ENCODE assay signal across 8 cellular contexts in the genomic region with DNA sequence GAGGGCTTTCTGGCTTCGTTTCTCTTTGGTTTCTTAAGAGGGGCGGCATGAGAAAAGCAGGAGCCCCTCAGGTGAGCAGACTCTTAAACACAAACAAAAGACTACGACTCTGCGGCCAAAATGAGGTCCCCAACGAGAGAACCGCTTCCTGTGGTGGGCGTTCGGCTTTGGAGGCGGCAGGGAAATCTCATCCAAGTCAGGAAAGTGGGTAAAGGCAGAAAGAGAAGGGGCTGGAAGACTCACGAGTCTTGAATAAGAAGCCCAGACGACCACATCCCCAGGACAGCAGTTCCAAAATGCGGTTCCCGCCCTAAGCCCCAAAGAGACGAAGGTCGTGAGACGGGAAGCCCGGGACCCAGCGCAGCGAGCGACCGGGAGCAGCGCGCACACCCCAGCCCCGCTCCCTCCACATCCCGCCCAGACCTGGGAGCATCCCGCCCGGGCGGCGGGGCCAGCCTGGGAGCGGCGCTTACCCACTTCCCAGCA. TPM values are rescaled to one million over a fixed set of nuclear protein-coding genes. Genes with fewer than 3 reads are reported as not detected.
DNase-seq lines count a peak whose midpoint lies in the region; ATAC-seq and TF ChIP-seq lines count a peak whose summit lies in the region.

No MANE protein-coding gene starts in this region.

- no peak for TF ChIP-seq CTCF in Peyer's patch (IDR thresholded peaks at IDR 0.05)
- no peak for TF ChIP-seq CTCF in mucosa of descending colon (IDR thresholded peaks at IDR 0.05)

- H3K4me3 ChIP-seq in BLaER1 treated with 17β-estradiol and CSF1 and Interleukin-3, amounts not matched to agents 10 nM and 100 nM: peak overlapping the region; percentile 82 to 97 (median 89)
- H3K4me3 ChIP-seq in Peyer's patch (peak overlapping the region; percentile 75 to 97 (median 92)), mucosa of descending colon (peak overlapping the region; percentile 79)

- no peak for TF ChIP-seq POLR2A in Peyer's patch (IDR thresholded peaks at IDR 0.05)

- peak; percentile 2 for ATAC-seq in GM21529 (IDR thresholded peaks at IDR 0.05; ENCODE audit: unreplicated experiment)
- peak; percentile 18 for ATAC-seq in central memory CD8-positive, alpha-beta T cell (replicated peaks; ENCODE audit: extremely low read depth, poor library complexity, severe bottlenecking)
- ATAC-seq in mucosa of descending colon: no peak
- no peak for ATAC-seq in GM18861 (IDR thresholded peaks at IDR 0.05; ENCODE audit: unreplicated experiment)

- H3K36me3 ChIP-seq in BLaER1 treated with 17β-estradiol and CSF1 and Interleukin-3, amounts not matched to agents 10 nM and 100 nM: peaks cover 7 to 19% (median 15%) of the 10 kb centered on the region in 11 experiments; a peak in 17 of 22 replicates
- H3K36me3 ChIP-seq in Peyer's patch (peaks cover 0 to 1% (median 0%) of the 10 kb centered on the region in 3 donors), mucosa of descending colon (ENCODE audit: low read depth) (no peaks in the 10 kb centered on the region)

- no peaks in the 10 kb centered on the region for H3K27me3 ChIP-seq in BLaER1 treated with 17β-estradiol and CSF1 and Interleukin-3, amounts not matched to agents 10 nM and 100 nM
- no peaks in the 10 kb centered on the region for H3K27me3 ChIP-seq in Peyer's patch

- H3K4me2 ChIP-seq in BLaER1 treated with 17β-estradiol and CSF1 and Interleukin-3, amounts not matched to agents 10 nM and 100 nM: peak overlapping the region; percentile 82 to 99 (median 93)

- no peaks in the 10 kb centered on the region for H3K27me3 Mint-ChIP-seq in central memory CD8-positive, alpha-beta T cell

- peak overlapping the region; percentile 69 to 89 (median 81) for H3K27ac ChIP-seq in BLaER1 treated with 17β-estradiol and CSF1 and Interleukin-3, amounts not matched to agents 10 nM and 100 nM
- H3K27ac ChIP-seq in Peyer's patch (peak overlapping the region; percentile 90 to 95 (median 93)), substantia nigra (ENCODE audit: low read depth, low read length, poor library complexity, severe bottlenecking) (peak overlapping the region; percentile 92)

- H3K9me3 ChIP-seq in BLaER1 treated with 17β-estradiol and CSF1 and Interleukin-3, amounts not matched to agents 10 nM and 100 nM (replicated peaks in 1 of 11): peaks cover 17 to 20% (median 19%) of the 10 kb centered on the region in 11 experiments
- H3K9me3 ChIP-seq in Peyer's patch (no peaks in the 10 kb centered on the region), mucosa of descending colon (peaks cover 4% of the 10 kb centered on the region)

- H4K20me1 ChIP-seq in BLaER1 treated with 17β-estradiol and CSF1 and Interleukin-3, amounts not matched to agents 10 nM and 100 nM: peaks cover 0 to 12% (median 0%) of the 10 kb centered on the region in 11 experiments; a peak in 4 of 22 replicates

- intact Hi-C loops in mucosa of descending colon (cut with DNase I, micrococcal nuclease): loop anchor here (5.0 to 10.0 kb wide), 2 partner anchors 108 to 110 kb away; partner anchors contain the start of gene SMIM14 (in 2 of the 2)

- peak overlapping the region; percentile 99 for H3K4me3 Mint-ChIP-seq in central memory CD8-positive, alpha-beta T cell

- H3K9me3 Mint-ChIP-seq in central memory CD8-positive, alpha-beta T cell: peaks cover 8% of the 10 kb centered on the region

- peaks cover 24% of the 10 kb centered on the region for H3K4me1 Mint-ChIP-seq in central memory CD8-positive, alpha-beta T cell

- DNase-seq in Peyer's patch (peak in 1 of 3 donors; percentile 40), mucosa of descending colon (no peak), substantia nigra (lab: John Stamatoyannopoulos, UW) (peak in 6 of 49 donors; percentile 25 to 60 (median 44)), SHP77 treated with DMSO at 0.1 percent for 48 hours (lab: John Stamatoyannopoulos, UW) (no peak)
- no peak for DNase-seq in central memory CD8-positive, alpha-beta T cell (ENCODE audit: low spot score in 2 of 2)

- peaks cover 3% of the 10 kb centered on the region for H3K36me3 Mint-ChIP-seq in central memory CD8-positive, alpha-beta T cell (ENCODE audit: insufficient read depth)

- peaks cover 11 to 21% (median 20%) of the 10 kb centered on the region in 10 experiments for H3K4me1 ChIP-seq in BLaER1 treated with 17β-estradiol and CSF1 and Interleukin-3, amounts not matched to agents 10 nM and 100 nM
- peaks cover 0 to 11% (median 1%) of the 10 kb centered on the region in 4 donors for H3K4me1 ChIP-seq in Peyer's patch
- peaks cover 26% of the 10 kb centered on the region for H3K4me1 ChIP-seq in mucosa of descending colon (ENCODE audit: low read depth)

- H3K27ac Mint-ChIP-seq in central memory CD8-positive, alpha-beta T cell (ENCODE audit: low read depth): peak overlapping the region; percentile 89

- H3K9ac ChIP-seq in BLaER1 treated with 17β-estradiol and CSF1 and Interleukin-3, amounts not matched to agents 10 nM and 100 nM: peak overlapping the region; percentile 82 to 91 (median 86)

RNA-seq across cellular contexts. Expression of gene UGDH, which starts 0.4 kb away (rescaled TPM):
- total RNA-seq in Peyer's patch: 100 to 1,000 TPM; 168 to 335 (median 204) TPM
- 100 to 1,000 TPM; 148 to 352 (median 263) TPM for total RNA-seq in mucosa of descending colon

Comparison
In these comparisons a context has a peak if more than half of its experiments do, and no peak if none do; other contexts are left out.
1. ATAC-seq: peak in GM21529 (single experiment) and central memory CD8-positive, alpha-beta T cell (single experiment); none in mucosa of descending colon (single experiment) and GM18861 (single experiment).
2. Peak in every context shown above with its lines, with median percentiles within 50 percentile points of each other: H3K27ac ChIP-seq and H3K4me3 ChIP-seq.